Comparison of ENCODE assay signal across 17 cellular contexts in the genomic region with DNA sequence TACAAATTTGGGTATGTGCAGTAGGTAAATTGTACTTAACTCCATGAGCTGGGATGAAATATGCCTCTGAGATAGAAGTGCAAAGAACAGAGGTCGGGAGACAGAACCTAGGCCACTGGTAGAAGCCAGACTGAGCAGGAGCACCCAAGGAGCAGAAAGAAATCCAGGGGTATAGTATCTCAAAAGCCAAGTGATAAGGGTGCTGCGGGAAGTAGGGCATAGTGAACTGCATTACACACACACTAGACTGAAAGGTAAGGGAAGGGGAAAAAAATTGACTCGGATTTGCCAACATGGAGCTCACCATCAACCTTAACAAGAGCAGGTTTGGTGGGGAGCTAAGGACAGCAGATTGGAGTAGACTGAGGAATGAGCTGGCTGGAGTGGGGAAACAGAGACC.
DNase-seq lines count a peak whose midpoint lies in the region; ATAC-seq and TF ChIP-seq lines count a peak whose summit lies in the region.
"Had no signal": no experiment of that assay in that cellular context is flagged by ENCODE, and none has a peak within 500 bp of the region (broad histone marks: within the 10 kb centered on the region; RNA-seq: fewer than 3 reads in every experiment).

No MANE protein-coding gene starts in this region.

- H3K9me2 ChIP-seq in OCI-LY7 (ENCODE audit: insufficient read depth, low read length): no peaks in the 10 kb centered on the region

- H3K9ac ChIP-seq in endodermal cell (ENCODE audit: extremely low read depth, low read length, poor library complexity, severe bottlenecking): no peak overlapping the region
- no peak overlapping the region for H3K9ac ChIP-seq in skeletal muscle tissue (ENCODE audit: low read depth in 1 of 3, low read length in 3 of 3)

- intact Hi-C loops in heart right ventricle (cut with DNase I): no loop called here
- intact Hi-C loops in right cardiac atrium (cut with DNase I): no loop called here
- intact Hi-C loops in OCI-LY7 (cut with micrococcal nuclease; ENCODE audit: unreplicated experiment): no loop called here

- H3K4me3 ChIP-seq in heart right ventricle: no peak overlapping the region
- H3K4me3 ChIP-seq in right cardiac atrium (ENCODE audit: low read length): no peak overlapping the region
- no peak overlapping the region for H3K4me3 ChIP-seq in endodermal cell (ENCODE audit: low read length)
- no peak overlapping the region for H3K4me3 ChIP-seq in skeletal muscle tissue (ENCODE audit: low read length in 3 of 3)
- H3K4me3 ChIP-seq in OCI-LY7 (ENCODE audit: low read depth, low read length, poor library complexity, severe bottlenecking): no peak overlapping the region

- no peaks in the 10 kb centered on the region for H3K79me2 ChIP-seq in OCI-LY7 (ENCODE audit: insufficient read depth, low read depth, low read length)

- H3K36me3 ChIP-seq in heart right ventricle (peaks cover 0 to 39% (median 10%) of the 10 kb centered on the region in 9 donors), endodermal cell (ENCODE audit: control insufficient read depth, insufficient read depth, low read length) (no peaks in the 10 kb centered on the region), skeletal muscle tissue (ENCODE audit: control insufficient read depth in 3 of 3, insufficient read depth in 3 of 3, low read length in 3 of 3) (peaks cover 0 to 9% (median 8%) of the 10 kb centered on the region in 3 donors), OCI-LY7 (ENCODE audit: insufficient read depth, low read length) (no peaks in the 10 kb centered on the region)

- no peak overlapping the region for H3K4me2 ChIP-seq in OCI-LY7 (ENCODE audit: low read length)

- WGBS in heart right ventricle, 2 donors: 93 to 96% methylated on average over 3 of the region's 3 CpGs
- WGBS in right cardiac atrium: 90% methylated on average over 3 of the region's 3 CpGs
- 87 to 96% methylated on average over 2 to 3 of the region's 3 CpGs for WGBS in endodermal cell (ENCODE audit: insufficient coverage in 1 of 2, insufficient read length in 1 of 2), 2 experiments

- H3K27ac ChIP-seq in heart right ventricle (peak overlapping the region in 7 of 10 donors; percentile 48 to 71 (median 61)), right cardiac atrium (ENCODE audit: low read length) (no peak overlapping the region), endodermal cell (ENCODE audit: low read depth, low read length) (no peak overlapping the region), skeletal muscle tissue (ENCODE audit: low read depth, low read length) (peak overlapping the region; percentile 16), OCI-LY7 (ENCODE audit: low read depth, low read length, poor library complexity, severe bottlenecking) (no peak overlapping the region)

- CTCF ChIA-PET in OCI-LY7 (lab: Charles Lee; ENCODE audit: unreplicated experiment): no interaction called here

- no TSS peak for BruUV-seq in OCI-LY7 (replicated peaks; lab: Mats Ljungman, UMichigan)

- H3K27me3 ChIP-seq in heart right ventricle (no peaks in the 10 kb centered on the region), right cardiac atrium (ENCODE audit: control insufficient read depth, insufficient read depth) (no peaks in the 10 kb centered on the region), endodermal cell (ENCODE audit: control insufficient read depth, insufficient read depth, low read length, poor library complexity, severe bottlenecking) (no peaks in the 10 kb centered on the region), skeletal muscle tissue (ENCODE audit: control insufficient read depth in 3 of 3, insufficient read depth in 3 of 3, low read length in 3 of 3) (no peaks in the 10 kb centered on the region)

- H3K27ac Mint-ChIP-seq in endodermal cell: no peak overlapping the region
- H3K27ac Mint-ChIP-seq: CD4-positive, CD25-positive, alpha-beta regulatory T cell had no signal

- TF ChIP-seq CTCF in heart right ventricle (IDR thresholded peaks at IDR 0.05) (no peak), endodermal cell (conservative IDR thresholded peaks at IDR 0.05) (no peak), OCI-LY7 (conservative IDR thresholded peaks at IDR 0.05; ENCODE audit: low read length) (no peak)

- DNase-seq in heart right ventricle (no peak), right cardiac atrium (no peak), endodermal cell (peak; percentile 34), OCI-LY7 (ENCODE audit: low spot score) (no peak), HCEC 1CT (no peak)
- DNase-seq: CD4-positive, CD25-positive, alpha-beta regulatory T cell; COR-L47; DMS 273 treated with DMSO at 0.1 percent for 48 hours; DMS79 treated with DMSO at 0.1 percent for 48 hours; Kasumi-1; NCI-H1417; NCI-H187; NCI-H446; NCI-H526; OCI-M1 had no signal

- ATAC-seq in heart right ventricle (no peak), right cardiac atrium (no peak), GM18502 (IDR thresholded peaks at IDR 0.05; ENCODE audit: poor library complexity, unreplicated experiment) (no peak)

- H3K27me3 Mint-ChIP-seq in endodermal cell (ENCODE audit: insufficient read depth): no peaks in the 10 kb centered on the region

- H3K4me3 Mint-ChIP-seq in endodermal cell: no peak overlapping the region
- H3K4me3 Mint-ChIP-seq: CD4-positive, CD25-positive, alpha-beta regulatory T cell had no signal

- no peak overlapping the region for H2AFZ ChIP-seq in OCI-LY7 (ENCODE audit: low read length)

- H3K4me1 Mint-ChIP-seq in endodermal cell: peaks cover 3% of the 10 kb centered on the region
- H3K4me1 Mint-ChIP-seq: CD4-positive, CD25-positive, alpha-beta regulatory T cell had no signal

- H3K9me3 ChIP-seq in heart right ventricle: no peaks in the 10 kb centered on the region
- no peaks in the 10 kb centered on the region for H3K9me3 ChIP-seq in right cardiac atrium (ENCODE audit: control insufficient read depth, low read length)
- no peaks in the 10 kb centered on the region for H3K9me3 ChIP-seq in endodermal cell (ENCODE audit: control insufficient read depth, low read length)
- no peaks in the 10 kb centered on the region for H3K9me3 ChIP-seq in skeletal muscle tissue (ENCODE audit: control insufficient read depth in 3 of 3, low read length in 3 of 3)
- H3K9me3 ChIP-seq in OCI-LY7 (ENCODE audit: low read length): no peaks in the 10 kb centered on the region

- H3K9me3 Mint-ChIP-seq in endodermal cell: no peaks in the 10 kb centered on the region
- H3K9me3 Mint-ChIP-seq: CD4-positive, CD25-positive, alpha-beta regulatory T cell had no signal

- H4K20me1 ChIP-seq in OCI-LY7 (ENCODE audit: insufficient read depth, low read length): no peaks in the 10 kb centered on the region

- H3K36me3 Mint-ChIP-seq in endodermal cell (ENCODE audit: low read depth): no peaks in the 10 kb centered on the region
- H3K36me3 Mint-ChIP-seq: CD4-positive, CD25-positive, alpha-beta regulatory T cell had no signal

- POLR2A ChIA-PET in OCI-LY7 (lab: Charles Lee): no interaction called here

- H3K4me1 ChIP-seq in heart right ventricle: peaks cover 0 to 39% (median 10%) of the 10 kb centered on the region in 9 donors
- H3K4me1 ChIP-seq in right cardiac atrium (ENCODE audit: control insufficient read depth, insufficient read depth, low read length): peaks cover 2% of the 10 kb centered on the region
- no peaks in the 10 kb centered on the region for H3K4me1 ChIP-seq in endodermal cell (ENCODE audit: control insufficient read depth, insufficient read depth, low read length)
- peaks cover 0 to 4% (median 4%) of the 10 kb centered on the region in 3 donors for H3K4me1 ChIP-seq in skeletal muscle tissue (ENCODE audit: control insufficient read depth in 3 of 3, insufficient read depth in 3 of 3, low read length in 3 of 3)
- H3K4me1 ChIP-seq in OCI-LY7 (ENCODE audit: insufficient read depth, low read length, poor library complexity, severe bottlenecking): no peaks in the 10 kb centered on the region

Comparison
In these comparisons a context has a peak if more than half of its experiments do, and no peak if none do; other contexts are left out.
1. H3K27ac ChIP-seq: peak in heart right ventricle (7 of 10) and skeletal muscle tissue (single experiment); none in right cardiac atrium (single experiment), endodermal cell (single experiment) and OCI-LY7 (single experiment).